8 cellular contexts compared by ENCODE assay signal in the genomic region with DNA sequence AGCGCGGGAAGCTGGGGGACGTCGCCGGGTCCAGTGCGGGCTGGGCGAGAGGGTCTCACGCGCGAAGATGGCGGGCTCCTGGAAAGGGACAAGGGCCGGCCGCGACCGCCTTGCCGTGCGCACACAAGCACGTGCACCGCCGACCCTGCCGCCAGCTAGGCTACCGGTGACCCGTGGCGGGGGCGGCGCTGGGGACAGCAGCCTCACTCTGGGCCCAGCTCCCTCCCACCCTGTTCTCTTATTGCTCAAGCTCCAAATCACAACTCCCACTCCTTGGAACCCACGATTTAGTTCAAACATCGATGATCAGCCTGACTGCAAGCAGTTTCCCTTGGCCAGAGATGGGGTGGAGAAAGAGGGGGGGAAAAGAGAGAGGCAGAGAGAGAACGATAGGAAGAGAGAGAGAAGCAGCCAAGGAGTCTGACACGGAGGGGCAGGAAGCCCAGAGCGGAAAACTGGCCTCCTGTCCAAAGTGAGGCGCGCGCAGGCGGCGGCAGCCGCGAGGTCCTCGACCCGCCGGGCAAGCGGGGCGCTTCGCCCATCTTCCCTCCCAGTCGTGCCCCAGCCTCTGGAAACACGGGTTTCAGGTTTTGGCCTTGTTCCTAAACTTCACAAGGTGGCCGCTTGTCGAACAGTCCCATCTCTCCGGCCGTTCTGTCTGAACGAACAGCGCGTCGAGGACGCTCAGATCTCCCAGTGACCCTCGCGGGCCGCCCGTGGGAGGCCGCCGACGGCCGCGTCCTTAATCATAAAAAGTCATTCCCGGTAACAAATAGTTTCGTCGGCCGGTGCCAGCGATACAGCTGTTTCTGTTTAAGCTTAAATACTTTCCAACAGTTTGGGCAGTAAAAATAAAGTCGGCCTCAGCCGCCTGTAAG. TPM values are rescaled to one million over a fixed set of nuclear protein-coding genes. Genes with fewer than 3 reads are reported as not detected.
A peak's percentile ranks its signal among the peaks of the same experiment; 100 is the strongest.
DNase-seq lines count a peak whose midpoint lies in the region; ATAC-seq and TF ChIP-seq lines count a peak whose summit lies in the region.

No MANE protein-coding gene starts in this region.

- H3K9me3 ChIP-seq in SJCRH30 (replicated peaks): no peaks in the 10 kb centered on the region
- H3K9me3 ChIP-seq in gastrocnemius medialis: no peaks in the 10 kb centered on the region

- no peak for TF ChIP-seq POLR2A in gastrocnemius medialis (IDR thresholded peaks at IDR 0.05)

- H3K4me3 ChIP-seq in SJCRH30 (peak overlapping the region; percentile 46), gastrocnemius medialis (peak overlapping the region; percentile 66 to 87 (median 76))

- TF ChIP-seq CTCF in gastrocnemius medialis (IDR thresholded peaks at IDR 0.05 in 4 of 5, conservative IDR thresholded peaks at IDR 0.05 in 1 of 5): no peak

- no peak overlapping the region for H3K27ac ChIP-seq in SJCRH30
- no peak overlapping the region for H3K27ac ChIP-seq in gastrocnemius medialis

- DNase-seq in DMS 273 (lab: John Stamatoyannopoulos, UW; ENCODE audit: unreplicated experiment): peak; percentile 45
- no peak for DNase-seq in DMS 273 treated with DMSO at 0.1 percent for 48 hours (lab: John Stamatoyannopoulos, UW)
- DNase-seq in SJCRH30: peak in 1 of 2 experiments; percentile 40
- DNase-seq in fibroblast of gingiva (ENCODE audit: low read depth): peak; percentile 54
- no peak for DNase-seq in gastrocnemius medialis
- DNase-seq in activated gamma-delta T cell (lab: John Stamatoyannopoulos, UW): no peak
- DNase-seq in NCI-H2107 treated with DMSO at 0.1 percent for 48 hours (lab: John Stamatoyannopoulos, UW; ENCODE audit: unreplicated experiment): no peak

- intact Hi-C loops in gastrocnemius medialis (cut with DNase I; ENCODE audit: low total_unique reads): no loop called here

- in situ Hi-C loops in gastrocnemius medialis (cut with MboI; ENCODE audit: low sequenced_read_pairs in 4 of 4): no loop called here

- H3K4me1 ChIP-seq in SJCRH30 (peaks cover 17% of the 10 kb centered on the region), gastrocnemius medialis (peaks cover 10 to 36% of the 10 kb centered on the region in 2 donors)

- no peak for ATAC-seq in gastrocnemius medialis
- ATAC-seq in HG03565 (IDR thresholded peaks at IDR 0.05; ENCODE audit: unreplicated experiment): no peak

- H3K27me3 ChIP-seq in SJCRH30 (peaks cover 53% of the 10 kb centered on the region), gastrocnemius medialis (peaks cover 65% of the 10 kb centered on the region in 3 donors)

- H3K36me3 ChIP-seq in SJCRH30 (peaks cover 3% of the 10 kb centered on the region; the same call in 1 of the 2 replicates), gastrocnemius medialis (no peaks in the 10 kb centered on the region)

RNA-seq across cellular contexts. Expression of a gene that starts 1.7 kb away (rescaled TPM):
- total RNA-seq in SJCRH30 (2014; rRNA removed; shearing (Covaris generic)): 8.2 and 11.3 TPM in 2 replicates
- total RNA-seq in gastrocnemius medialis: under 1 TPM in 3 of 4 donors, not detected in 1; 0.18 to 0.94 (median 0.49) TPM

RNA-seq across cellular contexts. Expression of a gene that starts 20.6 kb away (rescaled TPM):
- 88.0 and 90.0 TPM in 2 replicates for total RNA-seq in SJCRH30 (2014; rRNA removed; shearing (Covaris generic))
- 1 to 10 TPM in 1 of 4 donors, under 1 TPM in 2, not detected in 1; 0.13 to 1.1 (median 0.42) TPM for total RNA-seq in gastrocnemius medialis

RNA-seq across cellular contexts. Expression of a gene that starts 40.7 kb away (rescaled TPM):
- total RNA-seq in SJCRH30 (2014; rRNA removed; shearing (Covaris generic)): 26.3 and 30.2 TPM in 2 replicates
- 1 to 10 TPM; 3.0 to 9.0 (median 5.3) TPM for total RNA-seq in gastrocnemius medialis

Comparison
In these comparisons a context has a peak if more than half of its experiments do, and no peak if none do; other contexts are left out.
1. DNase-seq: peak in DMS 273 (single experiment) and fibroblast of gingiva (single experiment); none in DMS 273 treated with DMSO at 0.1 percent for 48 hours (single experiment), gastrocnemius medialis (0 of 2), activated gamma-delta T cell (single experiment) and NCI-H2107 treated with DMSO at 0.1 percent for 48 hours (single experiment).
2. RNA of a gene that starts 20.6 kb away (total RNA-seq): 88.0 to 90.0 TPM in SJCRH30; 0.13 to 1.1 TPM in gastrocnemius medialis; every median in the first group is over 10 times any median in the second.